ENCODE assay signal across 14 cellular contexts in the genomic region with DNA sequence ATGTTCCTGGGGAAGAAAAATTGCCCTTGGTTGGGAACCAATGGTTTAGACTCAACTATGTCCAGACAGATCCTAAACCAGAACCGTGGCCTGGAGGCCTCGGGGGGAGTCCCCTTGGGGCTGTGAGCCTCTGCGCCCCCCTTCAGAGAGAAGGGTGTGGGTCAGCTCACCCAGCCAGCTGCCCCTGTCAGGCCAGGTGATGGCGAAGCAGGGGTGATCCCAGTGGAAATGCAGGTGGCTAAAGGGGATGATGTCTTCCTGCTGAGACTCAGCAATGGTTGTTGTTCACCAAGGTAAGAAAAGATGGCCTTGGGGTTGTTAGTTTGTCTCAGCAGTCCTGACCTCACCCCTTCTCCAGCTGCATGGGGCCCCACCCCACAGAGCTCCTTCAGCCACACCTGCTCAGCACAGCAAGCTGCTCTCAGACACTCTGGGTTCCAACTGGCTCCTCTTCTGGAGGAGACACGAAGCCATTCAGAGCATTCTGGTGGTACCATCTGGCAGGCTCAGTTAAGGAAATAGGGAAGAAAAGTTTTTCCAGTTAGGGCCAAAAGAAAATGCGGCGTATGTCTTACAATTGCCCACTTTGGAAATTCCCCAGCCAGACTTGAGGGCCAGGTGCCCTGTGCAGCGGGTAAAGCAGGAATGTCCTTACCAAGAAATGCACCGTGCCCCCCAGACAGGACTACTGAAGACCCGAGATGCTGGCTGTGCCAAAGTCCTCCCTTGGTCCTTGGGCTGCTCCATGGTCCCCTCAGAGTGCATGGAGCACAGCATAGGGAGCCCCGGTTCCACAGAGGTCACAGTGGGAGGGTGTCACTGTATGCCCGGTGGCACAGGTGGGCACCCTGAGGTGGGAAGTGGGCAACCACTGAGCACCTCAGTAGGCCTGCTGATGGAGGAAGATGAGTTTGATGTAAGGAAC.
"Had no signal": no experiment of that assay in that cellular context is flagged by ENCODE, and none has a peak within 500 bp of the region (broad histone marks: within the 10 kb centered on the region; RNA-seq: fewer than 3 reads in every experiment).

No MANE protein-coding gene starts in this region.

- H3K36me3 ChIP-seq: lower lobe of right lung, sigmoid colon, spleen, thoracic aorta had no signal

- H3K4me3 ChIP-seq: lower lobe of right lung, psoas muscle, sigmoid colon, spleen, thoracic aorta had no signal

- H3K36me3 Mint-ChIP-seq: activated naive CD8-positive, alpha-beta T cell treated with anti-CD3 and anti-CD28 coated beads, Interleukin-2, amount 10 ng/mL, durations not matched to agents 7 days and 5 days; immature natural killer cell had no signal

- H3K4me1 ChIP-seq: lower lobe of right lung, spleen had no signal

- H3K4me3 Mint-ChIP-seq: activated B cell treated with CpG ODN at 0.5 μM for 24 hours; activated CD8-positive, alpha-beta T cell treated with anti-CD3 and anti-CD28 coated beads for 36 hours; activated naive CD8-positive, alpha-beta T cell treated with anti-CD3 and anti-CD28 coated beads, Interleukin-2, amount 10 ng/mL, durations not matched to agents 7 days and 5 days; activated T-helper 1 cell treated with anti-CD3 and anti-CD28 coated beads, Interleukin-12 subunit alpha, Interleukin-12 subunit beta, Interleukin-2, Interleukin-4 antibody, amounts not matched to agents 30 ng/mL and 10 ng/mL and 1 ng/mL, durations not matched to agents 14 hours and 24 hours and 36 hours; dendritic cell treated with granulocyte-macrophage colony-stimulating factor and Interleukin-4, amounts not matched to agents 40 ng/mL and 50 ng/mL, for 4 days; effector memory CD8-positive, alpha-beta T cell; immature natural killer cell had no signal

- H3K27me3 Mint-ChIP-seq: activated B cell treated with CpG ODN at 0.5 μM for 24 hours; dendritic cell treated with granulocyte-macrophage colony-stimulating factor and Interleukin-4, amounts not matched to agents 40 ng/mL and 50 ng/mL, for 4 days had no signal

- DNase-seq: activated B cell treated with CpG ODN at 0.5 μM for 24 hours; activated CD4-positive, alpha-beta T cell treated with anti-CD3 and anti-CD28 coated beads for 48 hours; activated CD8-positive, alpha-beta T cell treated with anti-CD3 and anti-CD28 coated beads for 36 hours; activated naive CD8-positive, alpha-beta T cell treated with anti-CD3 and anti-CD28 coated beads, Interleukin-2, amount 10 ng/mL, durations not matched to agents 7 days and 5 days; effector memory CD8-positive, alpha-beta T cell; immature natural killer cell; lower lobe of right lung; psoas muscle; sigmoid colon; spleen had no signal

- H3K9me3 ChIP-seq: lower lobe of right lung, psoas muscle, sigmoid colon, spleen, thoracic aorta had no signal

- H3K9me3 Mint-ChIP-seq: activated B cell treated with CpG ODN at 0.5 μM for 24 hours; activated CD8-positive, alpha-beta T cell treated with anti-CD3 and anti-CD28 coated beads for 36 hours; activated T-helper 1 cell treated with anti-CD3 and anti-CD28 coated beads, Interleukin-12 subunit alpha, Interleukin-12 subunit beta, Interleukin-2, Interleukin-4 antibody, amounts not matched to agents 30 ng/mL and 10 ng/mL and 1 ng/mL, durations not matched to agents 14 hours and 24 hours and 36 hours; effector memory CD8-positive, alpha-beta T cell had no signal

- H3K27ac ChIP-seq: epithelial cell of prostate, lower lobe of right lung, psoas muscle, spleen, thoracic aorta had no signal

- H3K4me1 Mint-ChIP-seq: activated B cell treated with CpG ODN at 0.5 μM for 24 hours; activated naive CD8-positive, alpha-beta T cell treated with anti-CD3 and anti-CD28 coated beads, Interleukin-2, amount 10 ng/mL, durations not matched to agents 7 days and 5 days; immature natural killer cell had no signal

- H3K27ac Mint-ChIP-seq: activated B cell treated with CpG ODN at 0.5 μM for 24 hours; activated CD8-positive, alpha-beta T cell treated with anti-CD3 and anti-CD28 coated beads for 36 hours; activated naive CD8-positive, alpha-beta T cell treated with anti-CD3 and anti-CD28 coated beads, Interleukin-2, amount 10 ng/mL, durations not matched to agents 7 days and 5 days; activated T-helper 1 cell treated with anti-CD3 and anti-CD28 coated beads, Interleukin-12 subunit alpha, Interleukin-12 subunit beta, Interleukin-2, Interleukin-4 antibody, amounts not matched to agents 30 ng/mL and 10 ng/mL and 1 ng/mL, durations not matched to agents 14 hours and 24 hours and 36 hours; dendritic cell treated with granulocyte-macrophage colony-stimulating factor and Interleukin-4, amounts not matched to agents 40 ng/mL and 50 ng/mL, for 4 days; effector memory CD8-positive, alpha-beta T cell; immature natural killer cell had no signal

- ATAC-seq: activated CD8-positive, alpha-beta T cell treated with anti-CD3 and anti-CD28 coated beads for 36 hours; effector memory CD8-positive, alpha-beta T cell; lower lobe of right lung; psoas muscle had no signal
